Comparison of ENCODE assay signal across 9 cellular contexts in genomic region chr1:64861611-64862010, GRCh38.
DNase-seq lines count a peak whose midpoint lies in the region; ATAC-seq, FAIRE-seq and TF ChIP-seq lines count a peak whose summit lies in the region.
"Had no signal": no experiment of that assay in that cellular context is flagged by ENCODE, and none has a peak within 500 bp of the region (broad histone marks: within the 10 kb centered on the region; RNA-seq: fewer than 3 reads in every experiment).

No MANE protein-coding gene starts in this region.

- no peak for TF ChIP-seq POLR2A in right lobe of liver (IDR thresholded peaks at IDR 0.05)

- no peak overlapping the region for H2AFZ ChIP-seq in astrocyte (ENCODE audit: low read depth, low read length)

- H3K36me3 ChIP-seq in HEK293 (ENCODE audit: control insufficient read depth in 2 of 2, insufficient read depth in 1 of 2, low read length in 2 of 2): peaks cover 4 to 52% of the 10 kb centered on the region in 2 experiments; a peak in 1 of 3 replicates
- peaks cover 34% of the 10 kb centered on the region for H3K36me3 ChIP-seq in astrocyte (ENCODE audit: insufficient read depth, low read length)
- peaks cover 0 to 44% (median 16%) of the 10 kb centered on the region in 4 donors for H3K36me3 ChIP-seq in right lobe of liver

- 73% methylated on average over 4 of the region's 4 CpGs for WGBS in right lobe of liver (ENCODE audit: insufficient coverage, low coverage, low lambda C conversion rate, missing lambda C conversion rate)

- no peak overlapping the region for H3K4me2 ChIP-seq in astrocyte (ENCODE audit: low read length)

- H3K9me3 Mint-ChIP-seq in astrocyte (ENCODE audit: unreplicated experiment): no peaks in the 10 kb centered on the region

- H3K4me1 ChIP-seq in HEK293 (ENCODE audit: control insufficient read depth, insufficient read depth, low read length) (no peaks in the 10 kb centered on the region), astrocyte (ENCODE audit: insufficient read depth, low read length) (no peaks in the 10 kb centered on the region), right lobe of liver (no peaks in the 10 kb centered on the region)

- no peaks in the 10 kb centered on the region for H3K79me2 ChIP-seq in astrocyte (ENCODE audit: insufficient read depth, low read length)

- CTCF ChIA-PET in HEK293 (lab: Yijun Ruan, JAX): interaction anchor here (0.9 kb wide), 1 partner anchor 159 kb away, joined by 3 read pairs; no protein-coding TSS in a partner anchor

- intact Hi-C loops in right lobe of liver (cut with DNase I): no loop called here

- H3K27me3 ChIP-seq in astrocyte (ENCODE audit: insufficient read depth, low read length) (no peaks in the 10 kb centered on the region), right lobe of liver (no peaks in the 10 kb centered on the region)

- H3K9me3 ChIP-seq in HEK293 (ENCODE audit: control insufficient read depth, insufficient read depth, low read depth, low read length): no peaks in the 10 kb centered on the region
- no peaks in the 10 kb centered on the region for H3K9me3 ChIP-seq in astrocyte (ENCODE audit: insufficient read depth, low read depth, low read length)
- no peaks in the 10 kb centered on the region for H3K9me3 ChIP-seq in right lobe of liver

- H4K20me1 ChIP-seq in astrocyte (ENCODE audit: insufficient read depth, low read length): peaks cover 19% of the 10 kb centered on the region

- no peak overlapping the region for H3K27ac Mint-ChIP-seq in astrocyte (ENCODE audit: unreplicated experiment)

- H3K27me3 Mint-ChIP-seq in astrocyte (ENCODE audit: low read depth, unreplicated experiment): no peaks in the 10 kb centered on the region

- no peak overlapping the region for H3K4me3 Mint-ChIP-seq in astrocyte (ENCODE audit: unreplicated experiment)

- peaks cover 3% of the 10 kb centered on the region for H3K4me1 Mint-ChIP-seq in astrocyte (ENCODE audit: low read depth, unreplicated experiment)

- FAIRE-seq in astrocyte (lab: Jason Lieb, UNC): no peak

- H3K4me3 ChIP-seq in HEK293 (ENCODE audit: low read depth, low read length) (no peak overlapping the region), astrocyte (ENCODE audit: insufficient read depth, low read depth, low read length) (no peak overlapping the region), right lobe of liver (no peak overlapping the region)

- ATAC-seq in right lobe of liver (peak; percentile 33 to 52 (median 47)), HG02884 (IDR thresholded peaks at IDR 0.05; ENCODE audit: unreplicated experiment) (no peak), HG03378 (IDR thresholded peaks at IDR 0.05; ENCODE audit: unreplicated experiment) (no peak), HG03139 (IDR thresholded peaks at IDR 0.05; ENCODE audit: unreplicated experiment) (no peak)

- TF ChIP-seq CTCF in HEK293 (tag by site-specific recombination; IDR thresholded peaks at IDR 0.05) (peak; percentile 47; the same call in 1 of the 2 replicates), astrocyte (IDR thresholded peaks at IDR 0.05; ENCODE audit: insufficient read depth, low read depth, low read length) (peak; percentile 13), right lobe of liver (IDR thresholded peaks at IDR 0.05) (peak in 2 of 4 donors; percentile 19 to 25)

- H3K9ac ChIP-seq in astrocyte (ENCODE audit: low read length): no peak overlapping the region

- peaks cover 23% of the 10 kb centered on the region for H3K36me3 Mint-ChIP-seq in astrocyte (ENCODE audit: low read depth, unreplicated experiment)

- peak; percentile 31 for DNase-seq in AG08395 (ENCODE audit: low spot score)
- DNase-seq in astrocyte (ENCODE audit: low read depth): no peak
- DNase-seq in right lobe of liver: peak in 1 of 3 donors; percentile 39
- no peak for DNase-seq in HPDE6-E6E7 (ENCODE audit: extremely low spot score)
- DNase-seq: NCI-H1105 treated with DMSO at 0.1 percent for 48 hours had no signal

- POLR2A ChIA-PET in HEK293 (lab: Yijun Ruan, JAX): no interaction called here

- H3K27ac ChIP-seq in HEK293 (ENCODE audit: extremely low read depth, low read depth, low read length) (no peak overlapping the region), astrocyte (ENCODE audit: low read depth, low read length) (no peak overlapping the region), right lobe of liver (no peak overlapping the region)

TF ChIP-seq in HEK293, 187 proteins besides CTCF, POLR2A, EP300 and RAD21 (continues in another document):
- TF ChIP-seq SCRT1 (tag by site-specific recombination; IDR thresholded peaks at IDR 0.05; ENCODE audit: borderline replicate concordance) (peak; percentile 72; the same call in 1 of the 2 replicates), ZNF248 (tag by site-specific recombination; IDR thresholded peaks at IDR 0.05) (no peak), ZNF311 (tag by site-specific recombination; IDR thresholded peaks at IDR 0.05; ENCODE audit: borderline replicate concordance) (no peak), ZNF501 (tag by site-specific recombination; IDR thresholded peaks at IDR 0.05) (no peak), ZNF133 (tag by site-specific recombination; IDR thresholded peaks at IDR 0.05) (no peak), BCL6B (tag by site-specific recombination; IDR thresholded peaks at IDR 0.05) (no peak), HIC1 (tag by site-specific recombination; IDR thresholded peaks at IDR 0.05) (no peak), ZNF221 (tag by site-specific recombination; IDR thresholded peaks at IDR 0.05; ENCODE audit: borderline replicate concordance) (no peak), ZNF654 (tag by site-specific recombination; IDR thresholded peaks at IDR 0.05; ENCODE audit: low read depth) (peak; percentile 14; the same call in 1 of the 2 replicates), ZNF48 (tag by site-specific recombination; IDR thresholded peaks at IDR 0.05) (no peak), REPIN1 (tag by site-specific recombination; IDR thresholded peaks at IDR 0.05; ENCODE audit: low read depth) (no peak), ZFHX2 (tag by site-specific recombination; conservative IDR thresholded peaks at IDR 0.05) (no peak), ZSCAN30 (tag by site-specific recombination; IDR thresholded peaks at IDR 0.05) (no peak), ZNF211 (tag by site-specific recombination; IDR thresholded peaks at IDR 0.05; ENCODE audit: low read depth) (no peak), ZNF140 (tag by site-specific recombination; IDR thresholded peaks at IDR 0.05) (no peak), KLF1 (tag by site-specific recombination; IDR thresholded peaks at IDR 0.05) (no peak), BCL11A (tag by site-specific recombination; IDR thresholded peaks at IDR 0.05; ENCODE audit: low read depth) (no peak), IKZF3 (tag by site-specific recombination; IDR thresholded peaks at IDR 0.05) (no peak), ZNF792 (tag by site-specific recombination; IDR thresholded peaks at IDR 0.05) (no peak), ZNF626 (tag by site-specific recombination; IDR thresholded peaks at IDR 0.05) (no peak), ZNF280D (tag by site-specific recombination; IDR thresholded peaks at IDR 0.05) (no peak), ZNF660 (tag by site-specific recombination; IDR thresholded peaks at IDR 0.05) (no peak)

Comparison
In these comparisons a context has a peak if more than half of its experiments do, and no peak if none do; other contexts are left out.
1. ATAC-seq: peak in right lobe of liver (4 of 4); none in HG02884 (single experiment), HG03378 (single experiment) and HG03139 (single experiment).